Comparison of ENCODE assay signal across 1 cellular context in the genomic region with DNA sequence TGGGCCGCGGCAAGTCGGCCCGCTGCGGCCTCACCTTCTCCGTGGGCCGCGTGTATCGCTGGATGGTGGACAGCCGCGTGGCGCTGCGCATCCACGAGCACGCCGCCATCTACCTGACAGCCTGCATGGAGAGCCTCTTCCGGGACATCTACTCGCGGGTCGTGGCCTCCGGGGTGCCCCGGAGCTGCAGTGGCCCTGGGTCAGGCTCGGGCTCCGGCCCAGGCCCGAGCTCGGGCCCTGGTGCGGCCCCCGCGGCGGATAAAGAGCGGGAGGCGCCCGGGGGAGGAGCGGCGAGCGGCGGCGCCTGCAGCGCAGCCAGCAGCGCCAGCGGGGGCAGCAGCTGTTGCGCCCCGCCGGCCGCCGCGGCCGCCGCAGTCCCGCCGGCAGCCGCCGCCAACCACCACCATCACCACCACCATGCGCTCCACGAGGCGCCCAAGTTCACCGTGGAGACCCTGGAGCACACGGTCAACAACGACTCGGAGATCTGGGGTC.
TF ChIP-seq lines count a peak whose summit lies in the region.

No MANE protein-coding gene starts in this region.

TF ChIP-seq in H1, 55 proteins besides CTCF, POLR2A, EP300 and RAD21 (continued from another document):
- TF ChIP-seq, protein P1, sequence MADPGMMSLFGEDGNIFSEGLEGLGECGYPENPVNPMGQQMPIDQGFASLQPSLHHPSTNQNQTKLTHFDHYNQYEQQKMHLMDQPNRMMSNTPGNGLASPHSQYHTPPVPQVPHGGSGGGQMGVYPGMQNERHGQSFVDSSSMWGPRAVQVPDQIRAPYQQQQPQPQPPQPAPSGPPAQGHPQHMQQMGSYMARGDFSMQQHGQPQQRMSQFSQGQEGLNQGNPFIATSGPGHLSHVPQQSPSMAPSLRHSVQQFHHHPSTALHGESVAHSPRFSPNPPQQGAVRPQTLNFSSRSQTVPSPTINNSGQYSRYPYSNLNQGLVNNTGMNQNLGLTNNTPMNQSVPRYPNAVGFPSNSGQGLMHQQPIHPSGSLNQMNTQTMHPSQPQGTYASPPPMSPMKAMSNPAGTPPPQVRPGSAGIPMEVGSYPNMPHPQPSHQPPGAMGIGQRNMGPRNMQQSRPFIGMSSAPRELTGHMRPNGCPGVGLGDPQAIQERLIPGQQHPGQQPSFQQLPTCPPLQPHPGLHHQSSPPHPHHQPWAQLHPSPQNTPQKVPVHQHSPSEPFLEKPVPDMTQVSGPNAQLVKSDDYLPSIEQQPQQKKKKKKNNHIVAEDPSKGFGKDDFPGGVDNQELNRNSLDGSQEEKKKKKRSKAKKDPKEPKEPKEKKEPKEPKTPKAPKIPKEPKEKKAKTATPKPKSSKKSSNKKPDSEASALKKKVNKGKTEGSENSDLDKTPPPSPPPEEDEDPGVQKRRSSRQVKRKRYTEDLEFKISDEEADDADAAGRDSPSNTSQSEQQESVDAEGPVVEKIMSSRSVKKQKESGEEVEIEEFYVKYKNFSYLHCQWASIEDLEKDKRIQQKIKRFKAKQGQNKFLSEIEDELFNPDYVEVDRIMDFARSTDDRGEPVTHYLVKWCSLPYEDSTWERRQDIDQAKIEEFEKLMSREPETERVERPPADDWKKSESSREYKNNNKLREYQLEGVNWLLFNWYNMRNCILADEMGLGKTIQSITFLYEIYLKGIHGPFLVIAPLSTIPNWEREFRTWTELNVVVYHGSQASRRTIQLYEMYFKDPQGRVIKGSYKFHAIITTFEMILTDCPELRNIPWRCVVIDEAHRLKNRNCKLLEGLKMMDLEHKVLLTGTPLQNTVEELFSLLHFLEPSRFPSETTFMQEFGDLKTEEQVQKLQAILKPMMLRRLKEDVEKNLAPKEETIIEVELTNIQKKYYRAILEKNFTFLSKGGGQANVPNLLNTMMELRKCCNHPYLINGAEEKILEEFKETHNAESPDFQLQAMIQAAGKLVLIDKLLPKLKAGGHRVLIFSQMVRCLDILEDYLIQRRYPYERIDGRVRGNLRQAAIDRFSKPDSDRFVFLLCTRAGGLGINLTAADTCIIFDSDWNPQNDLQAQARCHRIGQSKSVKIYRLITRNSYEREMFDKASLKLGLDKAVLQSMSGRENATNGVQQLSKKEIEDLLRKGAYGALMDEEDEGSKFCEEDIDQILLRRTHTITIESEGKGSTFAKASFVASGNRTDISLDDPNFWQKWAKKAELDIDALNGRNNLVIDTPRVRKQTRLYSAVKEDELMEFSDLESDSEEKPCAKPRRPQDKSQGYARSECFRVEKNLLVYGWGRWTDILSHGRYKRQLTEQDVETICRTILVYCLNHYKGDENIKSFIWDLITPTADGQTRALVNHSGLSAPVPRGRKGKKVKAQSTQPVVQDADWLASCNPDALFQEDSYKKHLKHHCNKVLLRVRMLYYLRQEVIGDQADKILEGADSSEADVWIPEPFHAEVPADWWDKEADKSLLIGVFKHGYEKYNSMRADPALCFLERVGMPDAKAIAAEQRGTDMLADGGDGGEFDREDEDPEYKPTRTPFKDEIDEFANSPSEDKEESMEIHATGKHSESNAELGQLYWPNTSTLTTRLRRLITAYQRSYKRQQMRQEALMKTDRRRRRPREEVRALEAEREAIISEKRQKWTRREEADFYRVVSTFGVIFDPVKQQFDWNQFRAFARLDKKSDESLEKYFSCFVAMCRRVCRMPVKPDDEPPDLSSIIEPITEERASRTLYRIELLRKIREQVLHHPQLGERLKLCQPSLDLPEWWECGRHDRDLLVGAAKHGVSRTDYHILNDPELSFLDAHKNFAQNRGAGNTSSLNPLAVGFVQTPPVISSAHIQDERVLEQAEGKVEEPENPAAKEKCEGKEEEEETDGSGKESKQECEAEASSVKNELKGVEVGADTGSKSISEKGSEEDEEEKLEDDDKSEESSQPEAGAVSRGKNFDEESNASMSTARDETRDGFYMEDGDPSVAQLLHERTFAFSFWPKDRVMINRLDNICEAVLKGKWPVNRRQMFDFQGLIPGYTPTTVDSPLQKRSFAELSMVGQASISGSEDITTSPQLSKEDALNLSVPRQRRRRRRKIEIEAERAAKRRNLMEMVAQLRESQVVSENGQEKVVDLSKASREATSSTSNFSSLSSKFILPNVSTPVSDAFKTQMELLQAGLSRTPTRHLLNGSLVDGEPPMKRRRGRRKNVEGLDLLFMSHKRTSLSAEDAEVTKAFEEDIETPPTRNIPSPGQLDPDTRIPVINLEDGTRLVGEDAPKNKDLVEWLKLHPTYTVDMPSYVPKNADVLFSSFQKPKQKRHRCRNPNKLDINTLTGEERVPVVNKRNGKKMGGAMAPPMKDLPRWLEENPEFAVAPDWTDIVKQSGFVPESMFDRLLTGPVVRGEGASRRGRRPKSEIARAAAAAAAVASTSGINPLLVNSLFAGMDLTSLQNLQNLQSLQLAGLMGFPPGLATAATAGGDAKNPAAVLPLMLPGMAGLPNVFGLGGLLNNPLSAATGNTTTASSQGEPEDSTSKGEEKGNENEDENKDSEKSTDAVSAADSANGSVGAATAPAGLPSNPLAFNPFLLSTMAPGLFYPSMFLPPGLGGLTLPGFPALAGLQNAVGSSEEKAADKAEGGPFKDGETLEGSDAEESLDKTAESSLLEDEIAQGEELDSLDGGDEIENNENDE (IDR thresholded peaks at IDR 0.05; ENCODE audit: insufficient replicate concordance, low read length), result no peak
